9 cellular contexts compared by ENCODE assay signal in the genomic region with DNA sequence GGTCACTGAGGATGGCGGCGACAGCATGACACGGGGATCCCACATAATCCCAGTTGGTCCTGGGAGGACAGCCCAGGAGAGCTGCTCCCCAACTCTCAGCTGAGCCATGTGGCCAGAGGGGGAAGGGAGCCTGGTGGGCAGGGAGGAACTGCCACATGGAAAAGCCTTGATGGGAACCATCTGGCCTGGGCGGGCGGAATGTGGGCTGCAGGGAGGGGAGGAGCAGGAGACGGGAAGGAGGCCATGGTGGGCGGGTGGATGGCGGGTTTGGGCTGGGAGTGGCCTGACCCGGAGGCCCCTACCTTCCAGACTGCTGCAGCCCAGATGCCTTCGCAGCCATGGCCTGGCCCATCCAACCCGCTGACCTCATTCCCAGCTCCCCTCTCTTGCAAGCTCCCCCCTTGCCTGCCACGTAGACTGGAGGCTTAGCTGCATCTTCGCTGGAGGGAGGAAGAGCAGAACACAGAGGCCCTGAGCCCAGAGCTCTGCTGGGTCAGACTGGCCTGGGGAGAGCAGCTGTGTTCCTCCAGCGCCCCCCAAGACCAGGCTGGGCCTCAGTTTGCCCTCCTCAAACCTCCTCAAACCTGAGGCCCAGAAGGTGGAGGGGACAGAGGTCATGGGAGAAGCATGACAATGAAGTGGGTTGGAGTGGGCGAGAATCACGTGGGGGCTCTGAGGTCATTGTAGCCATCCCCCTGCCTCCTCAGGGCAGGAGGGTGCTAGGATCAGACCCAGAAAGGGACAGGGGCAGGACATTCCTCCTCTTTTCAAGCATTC. TPM values are rescaled to one million over a fixed set of nuclear protein-coding genes. Genes with fewer than 3 reads are reported as not detected.
DNase-seq lines count a peak whose midpoint lies in the region; ATAC-seq and TF ChIP-seq lines count a peak whose summit lies in the region.
"Had no signal": no experiment of that assay in that cellular context is flagged by ENCODE, and none has a peak within 500 bp of the region (broad histone marks: within the 10 kb centered on the region; RNA-seq: fewer than 3 reads in every experiment).

No MANE protein-coding gene starts in this region.

- H3K4me1 Mint-ChIP-seq in natural killer cell treated with Interleukin-12 subunit alpha and Interleukin-12 subunit beta and Interleukin-15 and Interleukin-18, amount 100 ng/mL, for 72 hours (ENCODE audit: low read depth in 2 of 2), result peaks cover 19 to 29% of the 10 kb centered on the region in 2 donors

- peak; percentile 32 for DNase-seq in NCI-H2171 treated with DMSO at 0.1 percent for 48 hours (lab: John Stamatoyannopoulos, UW)
- DNase-seq in NCI-H2171 (lab: John Stamatoyannopoulos, UW), result no peak
- DNase-seq in colonic mucosa, result peak; percentile 77
- peak; percentile 68 for DNase-seq in lower lobe of right lung
- peak; percentile 96 for DNase-seq in ureter (ENCODE audit: low spot score)
- DNase-seq in natural killer cell treated with Interleukin-12 subunit alpha and Interleukin-12 subunit beta and Interleukin-15 and Interleukin-18, amount 100 ng/mL, for 72 hours (ENCODE audit: low spot score), result no peak

- H3K9me3 ChIP-seq in colonic mucosa, result no peaks in the 10 kb centered on the region
- H3K9me3 ChIP-seq in lower lobe of right lung, result no peaks in the 10 kb centered on the region

- no peak overlapping the region for H3K4me3 ChIP-seq in colonic mucosa
- H3K4me3 ChIP-seq in lower lobe of right lung, result no peak overlapping the region

- H3K4me1 ChIP-seq in colonic mucosa (no peaks in the 10 kb centered on the region), lower lobe of right lung (peaks cover 33% of the 10 kb centered on the region)

- no peaks in the 10 kb centered on the region for H3K36me3 Mint-ChIP-seq in natural killer cell treated with Interleukin-12 subunit alpha and Interleukin-12 subunit beta and Interleukin-15 and Interleukin-18, amount 100 ng/mL, for 72 hours

- H3K27me3 Mint-ChIP-seq in natural killer cell treated with Interleukin-12 subunit alpha and Interleukin-12 subunit beta and Interleukin-15 and Interleukin-18, amount 100 ng/mL, for 72 hours, result peaks cover 49 to 72% of the 10 kb centered on the region in 2 donors

- H3K9ac ChIP-seq in colonic mucosa (ENCODE audit: low read depth in 2 of 2, low read length in 2 of 2), result peak overlapping the region; percentile 53 to 57

- H3K4me3 Mint-ChIP-seq in natural killer cell treated with Interleukin-12 subunit alpha and Interleukin-12 subunit beta and Interleukin-15 and Interleukin-18, amount 100 ng/mL, for 72 hours, result no peak overlapping the region

- H3K36me3 ChIP-seq in colonic mucosa (no peaks in the 10 kb centered on the region), lower lobe of right lung (no peaks in the 10 kb centered on the region)

- intact Hi-C loops in colonic mucosa (cut with DNase I), result no loop called here
- intact Hi-C loops in lower lobe of right lung (cut with DNase I), result loop anchor here (10.0 kb wide), 1 partner anchor 55 kb away; no protein-coding TSS in a partner anchor

- ATAC-seq in lower lobe of right lung (peak; percentile 73 to 79), HG02571 (IDR thresholded peaks at IDR 0.05; ENCODE audit: unreplicated experiment) (no peak), HG02870 (IDR thresholded peaks at IDR 0.05; ENCODE audit: unreplicated experiment) (no peak)
- ATAC-seq in natural killer cell treated with Interleukin-12 subunit alpha and Interleukin-12 subunit beta and Interleukin-15 and Interleukin-18, amount 100 ng/mL, for 72 hours, result no peak

- no peak overlapping the region for H3K27ac Mint-ChIP-seq in natural killer cell treated with Interleukin-12 subunit alpha and Interleukin-12 subunit beta and Interleukin-15 and Interleukin-18, amount 100 ng/mL, for 72 hours

- H3K27me3 ChIP-seq in colonic mucosa (no peaks in the 10 kb centered on the region), lower lobe of right lung (ENCODE audit: low read depth) (peaks cover 6% of the 10 kb centered on the region)

- H3K27ac ChIP-seq in colonic mucosa (peak overlapping the region; percentile 72), lower lobe of right lung (peak overlapping the region; percentile 76)
- H3K27ac ChIP-seq: 22Rv1 had no signal

- TF ChIP-seq CTCF in colonic mucosa (IDR thresholded peaks at IDR 0.05) (no peak), lower lobe of right lung (IDR thresholded peaks at IDR 0.05) (no peak)

- no peaks in the 10 kb centered on the region for H3K9me3 Mint-ChIP-seq in natural killer cell treated with Interleukin-12 subunit alpha and Interleukin-12 subunit beta and Interleukin-15 and Interleukin-18, amount 100 ng/mL, for 72 hours

RNA-seq across cellular contexts. Expression of gene COL1A1, which starts 8.2 kb away (rescaled TPM):
- 100 to 1,000 TPM in 1 of 2 donors, 10 to 100 TPM in 1; 74.7 to 127 TPM for total RNA-seq in colonic mucosa
- 142 TPM for total RNA-seq in lower lobe of right lung
- total RNA-seq in ureter, result 331 TPM
- 1 to 10 TPM in 1 of 2 donors, not detected in 1; 1.7 TPM for total RNA-seq in natural killer cell treated with Interleukin-12 subunit alpha and Interleukin-12 subunit beta and Interleukin-15 and Interleukin-18, amount 100 ng/mL, for 72 hours

RNA-seq across cellular contexts. Expression of gene SGCA, which starts 43.9 kb away (rescaled TPM):
- 1 to 10 TPM in 1 of 2 donors, under 1 TPM in 1; 0.89 to 5.5 TPM for total RNA-seq in colonic mucosa
- 9.1 TPM for total RNA-seq in lower lobe of right lung
- total RNA-seq in ureter, result 16.9 TPM
- total RNA-seq in natural killer cell treated with Interleukin-12 subunit alpha and Interleukin-12 subunit beta and Interleukin-15 and Interleukin-18, amount 100 ng/mL, for 72 hours, result under 1 TPM in 1 of 2 donors, not detected in 1; 0.42 TPM

RNA-seq across cellular contexts. Expression of gene PPP1R9B, which starts 59.2 kb away (rescaled TPM):
- total RNA-seq in colonic mucosa (10 to 100 TPM; 36.6 to 43.2 TPM), lower lobe of right lung (92.6 TPM), ureter (38.4 TPM)
- total RNA-seq in natural killer cell treated with Interleukin-12 subunit alpha and Interleukin-12 subunit beta and Interleukin-15 and Interleukin-18, amount 100 ng/mL, for 72 hours, result 100 to 1,000 TPM in 1 of 2 donors, 10 to 100 TPM in 1; 96.0 to 110 TPM

Comparison
In these comparisons a context has a peak if more than half of its experiments do, and no peak if none do; other contexts are left out.
1. DNase-seq: peak in NCI-H2171 treated with DMSO at 0.1 percent for 48 hours (single experiment), colonic mucosa (single experiment), lower lobe of right lung (single experiment) and ureter (single experiment); none in NCI-H2171 (single experiment) and natural killer cell treated with Interleukin-12 subunit alpha and Interleukin-12 subunit beta and Interleukin-15 and Interleukin-18, amount 100 ng/mL, for 72 hours (single experiment).
2. ATAC-seq: peak in lower lobe of right lung (2 of 2); none in HG02571 (single experiment), natural killer cell treated with Interleukin-12 subunit alpha and Interleukin-12 subunit beta and Interleukin-15 and Interleukin-18, amount 100 ng/mL, for 72 hours (0 of 2) and HG02870 (single experiment).
3. RNA of gene COL1A1, which starts 8.2 kb away (total RNA-seq): 331 TPM in ureter (single experiment), 142 TPM in lower lobe of right lung (single experiment) and 74.7 to 127 TPM in colonic mucosa; 1.7 TPM in natural killer cell treated with Interleukin-12 subunit alpha and Interleukin-12 subunit beta and Interleukin-15 and Interleukin-18, amount 100 ng/mL, for 72 hours; every median in the first group is over 10 times any median in the second.